Comparison of ENCODE assay signal across 2 cellular contexts in genomic region chr11:76318744-76319384, GRCh38.
TF ChIP-seq lines count a peak whose summit lies in the region.

No MANE protein-coding gene starts in this region.

TF ChIP-seq in HCT116, 20 proteins besides CTCF, POLR2A, EP300 and RAD21 (continued from another document):
- no peak for TF ChIP-seq REST (IDR thresholded peaks at IDR 0.05; ENCODE audit: low read depth)
- TF ChIP-seq ZNF274 (IDR thresholded peaks at IDR 0.05; ENCODE audit: low read depth, low read length), result no peak
- TF ChIP-seq ELF1 (IDR thresholded peaks at IDR 0.05; ENCODE audit: borderline replicate concordance, low read depth), result no peak
- no peak for TF ChIP-seq SIN3A (IDR thresholded peaks at IDR 0.05; ENCODE audit: low read depth)
- no peak for TF ChIP-seq CEBPB (IDR thresholded peaks at IDR 0.05; ENCODE audit: low read depth)
- no peak for TF ChIP-seq ZBTB33 (IDR thresholded peaks at IDR 0.05; ENCODE audit: extremely low read depth, insufficient replicate concordance, low read length)
- no peak for TF ChIP-seq POLR2AphosphoS5 (IDR thresholded peaks at IDR 0.05; ENCODE audit: low read depth, low read length)

TF ChIP-seq in K562, 482 proteins besides CTCF, POLR2A, EP300 and RAD21 (continued from another document):
- TF ChIP-seq MAZ (CRISPR knock-in tag; conservative IDR thresholded peaks at IDR 0.05 in 1 of 2, IDR thresholded peaks at IDR 0.05 in 1 of 2) (0 out of 4 replicates have a peak, but pooled peaks have one; percentile 29 to 40), DEAF1 (CRISPR knock-in tag; IDR thresholded peaks at IDR 0.05) (peak; percentile 91), CTBP1 (IDR thresholded peaks at IDR 0.05; ENCODE audit: borderline replicate concordance) (peak; percentile 53; the same call in 1 of the 2 replicates), TBL1XR1 (IDR thresholded peaks at IDR 0.05; ENCODE audit: low read length in 2 of 2) (no peak; a peak in 1 of 4 replicates), KDM4B (IDR thresholded peaks at IDR 0.05; ENCODE audit: borderline replicate concordance in 2 of 2, low read depth in 1 of 2) (no peak), MYC (IDR thresholded peaks at IDR 0.05; ENCODE audit: low read depth, low read length) (0 out of 2 replicates have a peak, but pooled peaks have one; percentile 36), MYC (CRISPR knock-in tag; IDR thresholded peaks at IDR 0.05; ENCODE audit: borderline replicate concordance, low read depth) (no peak), RCOR1 (IDR thresholded peaks at IDR 0.05; ENCODE audit: borderline replicate concordance in 1 of 2, low read depth in 2 of 2, low read length in 2 of 2) (0 out of 4 replicates have a peak, but pooled peaks of 1 of the 2 experiments have one; percentile 14), STAG1 (CRISPR knock-in tag; IDR thresholded peaks at IDR 0.05; ENCODE audit: borderline replicate concordance) (peak; percentile 94), SP1 (CRISPR knock-in tag; IDR thresholded peaks at IDR 0.05) (0 out of 2 replicates have a peak, but pooled peaks have one; percentile 21), PHTF2 (CRISPR knock-in tag; IDR thresholded peaks at IDR 0.05) (no peak), ZBTB7A (IDR thresholded peaks at IDR 0.05; ENCODE audit: borderline replicate concordance, control insufficient read depth, low read depth, low read length) (peak; percentile 57; the same call in 1 of the 2 replicates), SMC3 (conservative IDR thresholded peaks at IDR 0.05; ENCODE audit: insufficient read depth, low read depth, low read length) (peak; percentile 92), CREB3L1 (IDR thresholded peaks at IDR 0.05; ENCODE audit: borderline replicate concordance, low read depth) (no peak)
